In genomic region chr9:96322210-96322609, GRCh38 we compare ENCODE assay signal across 12 cellular contexts. TPM values are rescaled to one million over a fixed set of nuclear protein-coding genes. Genes with fewer than 3 reads are reported as not detected.
DNase-seq lines count a peak whose midpoint lies in the region; ATAC-seq, FAIRE-seq and TF ChIP-seq lines count a peak whose summit lies in the region.
"Not testable (repeated sequence)": the region's sequence is repeated elsewhere in the genome, so short reads cannot be mapped to it uniquely, and the experiment has no call there.
"Had no signal": no experiment of that assay in that cellular context is flagged by ENCODE, and none has a peak within 500 bp of the region (broad histone marks: within the 10 kb centered on the region; RNA-seq: fewer than 3 reads in every experiment).

No MANE protein-coding gene starts in this region.

- not testable (repeated sequence) for H3K4me2 ChIP-seq in Karpas-422 (ENCODE audit: low read depth, low read length, poor library complexity, severe bottlenecking); K562 (ENCODE audit: insufficient read depth, low read length); HepG2 (ENCODE audit: low read depth, low read length)

- H3K9me2 ChIP-seq in Karpas-422 (replicated peaks; ENCODE audit: insufficient read depth, low read length): not testable (repeated sequence)

- not testable (repeated sequence) for H3K36me3 ChIP-seq in Karpas-422 (ENCODE audit: insufficient read depth, low read length); K562 (ENCODE audit: control insufficient read depth, insufficient read depth, low read length)
- peaks cover 10 to 44% of the 10 kb centered on the region in 2 experiments for H3K36me3 ChIP-seq in HepG2 (replicated peaks in 1 of 2; ENCODE audit: control insufficient read depth in 1 of 2, insufficient read depth in 2 of 2, low read length in 2 of 2)

- H3K27ac ChIP-seq in Karpas-422 (ENCODE audit: low read length); K562 (ENCODE audit: extremely low read depth, low read depth, low read length); HepG2 (ENCODE audit: extremely low read length, insufficient read depth, low read length): not testable (repeated sequence)
- peak overlapping the region; percentile 28; the same call in 1 of the 2 replicates for H3K27ac ChIP-seq in VCaP

- not testable (repeated sequence) for TF ChIP-seq EP300 in K562 (IDR thresholded peaks at IDR 0.05; ENCODE audit: low read length); HepG2 (IDR thresholded peaks at IDR 0.05; ENCODE audit: low read depth in 2 of 2, low read length in 2 of 2); HepG2 (CRISPR knock-in tag; IDR thresholded peaks at IDR 0.05; ENCODE audit: borderline replicate concordance)

- not testable (repeated sequence) for FAIRE-seq in K562 (lab: Jason Lieb, UNC); HepG2 (lab: Jason Lieb, UNC)

- not testable (repeated sequence) for TF ChIP-seq RAD21 in K562 (CRISPR knock-in tag; conservative IDR thresholded peaks at IDR 0.05 in 1 of 2, IDR thresholded peaks at IDR 0.05 in 1 of 2); HepG2 (CRISPR knock-in tag; IDR thresholded peaks at IDR 0.05)

- not testable (repeated sequence) for ATAC-seq in K562, HepG2

- H3K4me1 ChIP-seq in Karpas-422 (ENCODE audit: low read length); K562 (replicated peaks in 1 of 2; ENCODE audit: control insufficient read depth in 2 of 2, insufficient read depth in 2 of 2, low read length in 2 of 2); HepG2 (ENCODE audit: insufficient read depth, low read length): not testable (repeated sequence)

- not testable (repeated sequence) for H3K9ac ChIP-seq in Karpas-422 (ENCODE audit: low read length); K562 (ENCODE audit: insufficient read depth in 1 of 2, low read depth in 2 of 2, low read length in 2 of 2); HepG2 (ENCODE audit: insufficient read depth, low read depth, low read length)

- CTCF ChIA-PET in K562 (lab: Yijun Ruan, JAX; ENCODE audit: low intra/inter-chr PET ratio); HepG2 (lab: Yijun Ruan, JAX; ENCODE audit: low intra/inter-chr PET ratio, low total read pairs): not testable (repeated sequence)

- H4K20me1 ChIP-seq in Karpas-422 (ENCODE audit: insufficient read depth, low read depth, low read length); K562 (replicated peaks; ENCODE audit: control insufficient read depth, insufficient read depth, low read length); HepG2 (ENCODE audit: insufficient read depth, low read length): not testable (repeated sequence)

- POLR2A ChIA-PET in K562 (lab: Yijun Ruan, JAX): interaction anchor here (0.6 kb wide), 1 partner anchor 14 kb away, joined by 3 read pairs; no protein-coding TSS in a partner anchor
- POLR2A ChIA-PET in HepG2 (lab: Yijun Ruan, JAX): not testable (repeated sequence)

- DNase-seq in Karpas-422: peak; percentile 17
- DNase-seq in K562 (ENCODE audit: extremely low read depth in 1 of 4, low spot score in 3 of 4); HepG2 (ENCODE audit: low spot score): not testable (repeated sequence)

- not testable (repeated sequence) for H2AFZ ChIP-seq in Karpas-422 (ENCODE audit: low read length); K562 (ENCODE audit: low read depth, low read length); HepG2 (ENCODE audit: low read length)

- intact Hi-C loops in K562 (cut with micrococcal nuclease): loop anchor here (10.0 kb wide), 2 partner anchors 93 to 123 kb away; partner anchors contain the start of gene ZNF367
- intact Hi-C loops in HepG2 (cut with micrococcal nuclease; ENCODE audit: unreplicated experiment): not testable (repeated sequence)

- not testable (repeated sequence) for H3K9me1 ChIP-seq in K562 (ENCODE audit: control insufficient read depth, insufficient read depth, low read length)

- not testable (repeated sequence) for BruUV-seq in K562 (replicated peaks; lab: Mats Ljungman, UMichigan); HepG2 (replicated peaks; lab: Mats Ljungman, UMichigan)

- H3K4me3 ChIP-seq in Karpas-422 (ENCODE audit: low read length); K562; HepG2 (replicated peaks in 1 of 3; ENCODE audit: insufficient read depth in 1 of 3, low read depth in 2 of 3, low read length in 3 of 3): not testable (repeated sequence)

- not testable (repeated sequence) for H3K9me3 ChIP-seq in Karpas-422 (ENCODE audit: low read length); K562 (replicated peaks; ENCODE audit: control insufficient read depth, insufficient read depth, low read depth, low read length); HepG2 (ENCODE audit: low read length)

- in situ Hi-C loops in K562 (cut with MboI); HepG2 (cut with HindIII; ENCODE audit: extremely low pct_ligation_motif_present, low pct_unique_long_range_greater_than_20kb): not testable (repeated sequence)

- H3K27me3 ChIP-seq in Karpas-422 (ENCODE audit: low read length); K562 (ENCODE audit: control insufficient read depth in 2 of 2, insufficient read depth in 2 of 2, low read length in 2 of 2); HepG2 (ENCODE audit: control insufficient read depth in 1 of 2, insufficient read depth in 2 of 2, low read length in 2 of 2): not testable (repeated sequence)

- TF ChIP-seq CTCF in VCaP (conservative IDR thresholded peaks at IDR 0.05); K562 (IDR thresholded peaks at IDR 0.05 in 2 of 3, conservative IDR thresholded peaks at IDR 0.05 in 1 of 3; ENCODE audit: insufficient read depth in 2 of 3, low read depth in 1 of 3, low read length in 3 of 3); HepG2 (CRISPR knock-in tag; IDR thresholded peaks at IDR 0.05): not testable (repeated sequence)

- TF ChIP-seq POLR2A in K562 (conservative IDR thresholded peaks at IDR 0.05); HepG2 (IDR thresholded peaks at IDR 0.05; ENCODE audit: insufficient read depth in 1 of 2, low read depth in 2 of 2, low read length in 2 of 2): not testable (repeated sequence)

- 25% methylated on average over 3 of the region's 3 CpGs for WGBS in K562 (ENCODE audit: insufficient coverage, low coverage, missing lambda C conversion rate)
- WGBS in HepG2 (ENCODE audit: low lambda C conversion rate): 92% methylated on average over 3 of the region's 3 CpGs

- H3K79me2 ChIP-seq in Karpas-422 (ENCODE audit: low read length); K562 (ENCODE audit: control insufficient read depth, insufficient read depth, low read length); HepG2 (ENCODE audit: insufficient read depth, low read length): not testable (repeated sequence)

RNA-seq across cellular contexts. Expression of gene HSD17B3, which starts 20.2 kb away (rescaled TPM):
- total RNA-seq in Karpas-422 (2014; rRNA removed; shearing (Covaris generic); ENCODE audit: low replicate concordance): not detected in 2 replicates
- total RNA-seq in K562 (2011; cell fraction: chromatin; rRNA removed; ENCODE audit: low replicate concordance): not detected in 2 replicates
- total RNA-seq in K562 (2011; cell fraction: nucleolus; rRNA removed): not detected in 2 replicates
- total RNA-seq in K562 (2011; cell fraction: nucleoplasm; rRNA removed): not detected in 2 replicates
- not detected in 2 replicates for total RNA-seq in K562 (2014; rRNA removed)
- not detected in 2 replicates for total RNA-seq in K562 (2014; rRNA removed; fragmentation: Illumina TruSeq; extraction: Trizol)
- total RNA-seq in K562 (2015; rRNA removed; fragmentation: Illumina TruSeq; extraction: Trizol): not detected in 2 replicates
- not detected in 2 replicates for total RNA-seq in K562 (2021)
- not detected in 2 replicates for polyA plus RNA-seq in K562 (2011; rRNA removed)
- polyA plus RNA-seq in K562 (2011; cell fraction: cytosol; rRNA removed): not detected in 2 replicates
- 0.25 TPM in 1 of 2 replicates, not detected in the other for polyA plus RNA-seq in K562 (2011; cell fraction: nucleus; rRNA removed)
- polyA plus RNA-seq in K562 (2012): 0.50 TPM in 1 of 2 replicates, not detected in the other
- polyA plus RNA-seq in K562 (2014; fragmentation: Illumina TruSeq; extraction: Trizol): not detected in 2 replicates
- polyA plus RNA-seq in K562 (2014; fragmentation: Nextera tagmentation; extraction: Ambion mirVana): not detected
- not detected in 2 replicates for polyA plus RNA-seq in K562 (2014; rRNA removed)
- polyA minus RNA-seq in K562 (2011; rRNA and poly(A)+ RNA removed): not detected in 2 replicates
- polyA minus RNA-seq in K562 (2011; cell fraction: cytosol; rRNA and poly(A)+ RNA removed): not detected in 2 replicates
- not detected in 2 replicates for polyA minus RNA-seq in K562 (2011; cell fraction: nucleus; rRNA and poly(A)+ RNA removed)
- total RNA-seq in HepG2 (2016; rRNA removed; fragmentation: Illumina TruSeq; extraction: Trizol): not detected in 2 replicates
- not detected in 2 replicates for total RNA-seq in HepG2 (2016; cell fraction: cytosol; rRNA removed; fragmentation: Illumina TruSeq; extraction: Trizol; ENCODE audit: low read depth)
- total RNA-seq in HepG2 (2016; cell fraction: insoluble cytoplasmic fraction; rRNA removed; fragmentation: Illumina TruSeq; extraction: Trizol): 0.19 TPM in 1 of 2 replicates, not detected in the other
- total RNA-seq in HepG2 (2016; cell fraction: membrane; rRNA removed; fragmentation: Illumina TruSeq; extraction: Trizol): not detected in 2 replicates
- total RNA-seq in HepG2 (2016; cell fraction: nucleus; rRNA removed; fragmentation: Illumina TruSeq; extraction: Trizol): 1.1 TPM in 1 of 2 replicates, not detected in the other
- polyA plus RNA-seq in HepG2 (2011; rRNA removed): 0.12 and 0.39 TPM in 2 replicates
- polyA plus RNA-seq in HepG2 (2011; cell fraction: cytosol; rRNA removed): 0.08 TPM in 1 of 2 replicates, not detected in the other
- 1.2 and 1.5 TPM in 2 replicates for polyA plus RNA-seq in HepG2 (2011; cell fraction: nucleus; rRNA removed)
- polyA plus RNA-seq in HepG2 (2012): 0.54 and 0.63 TPM in 2 replicates
- not detected in 2 replicates for polyA plus RNA-seq in HepG2 (2016; cell fraction: cytosol; fragmentation: Illumina TruSeq; extraction: Trizol; ENCODE audit: low read depth)
- polyA plus RNA-seq in HepG2 (2016; cell fraction: insoluble cytoplasmic fraction; fragmentation: Illumina TruSeq; extraction: Trizol; ENCODE audit: low read depth): not detected in 2 replicates
- polyA plus RNA-seq in HepG2 (2016; cell fraction: membrane; fragmentation: Illumina TruSeq; extraction: Trizol; ENCODE audit: low read depth): not detected in 2 replicates
- polyA plus RNA-seq in HepG2 (2016; cell fraction: nucleus; fragmentation: Illumina TruSeq; extraction: Trizol; ENCODE audit: insufficient read depth, low read depth): not detected in 2 replicates
- 0.16 TPM in 1 of 2 replicates, not detected in the other for polyA minus RNA-seq in HepG2 (2011; rRNA and poly(A)+ RNA removed; ENCODE audit: low replicate concordance)
- not detected in 2 replicates for polyA minus RNA-seq in HepG2 (2011; cell fraction: cytosol; rRNA and poly(A)+ RNA removed)
- polyA minus RNA-seq in HepG2 (2011; cell fraction: nucleus; rRNA and poly(A)+ RNA removed): 0.39 TPM in 1 of 2 replicates, not detected in the other
- total RNA-seq: A673, Daoy, G401, GM12878 had no signal
- polyA plus RNA-seq: CD14-positive monocyte; CD4-positive, alpha-beta memory T cell; CD4-positive, CD25-positive, alpha-beta regulatory T cell; CD8-positive, alpha-beta memory T cell; GM12878 had no signal
